Comparison of ENCODE assay signal across 10 cellular contexts in the genomic region with DNA sequence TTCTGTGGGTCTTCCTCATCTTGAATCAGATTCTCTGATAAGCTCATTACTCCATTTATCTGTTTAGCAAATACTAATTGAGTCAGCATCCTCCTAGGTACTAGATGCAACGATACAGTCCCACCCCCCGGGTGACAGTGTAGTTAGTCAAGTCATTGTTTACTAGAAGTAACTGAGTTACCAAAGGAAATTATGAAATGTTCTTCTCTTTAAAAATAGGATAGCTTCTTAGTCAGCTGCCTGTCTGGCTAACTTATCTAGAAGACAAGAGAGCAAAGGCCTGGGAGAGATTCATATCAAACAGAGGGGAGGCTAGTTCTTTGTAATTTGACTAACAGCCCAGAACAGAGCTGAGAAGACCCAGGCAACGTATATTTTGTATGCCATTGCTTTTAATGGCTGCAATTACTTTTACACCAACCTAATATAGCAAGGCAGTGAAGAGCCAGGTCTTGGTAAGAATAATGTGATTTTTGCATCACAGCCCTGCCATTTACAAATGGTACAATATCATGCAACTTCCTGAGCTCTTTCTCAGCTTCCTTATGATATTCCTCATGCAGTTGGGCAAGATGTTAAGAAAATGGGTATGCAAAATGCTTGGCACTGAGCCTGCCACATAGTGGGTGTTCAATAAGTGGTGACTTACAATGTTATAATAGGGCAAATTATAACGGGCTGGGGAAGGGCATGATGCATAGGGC.
DNase-seq lines count a peak whose midpoint lies in the region; ATAC-seq and TF ChIP-seq lines count a peak whose summit lies in the region.
"Had no signal": no experiment of that assay in that cellular context is flagged by ENCODE, and none has a peak within 500 bp of the region (broad histone marks: within the 10 kb centered on the region; RNA-seq: fewer than 3 reads in every experiment).

No MANE protein-coding gene starts in this region.

- H3K4me3 Mint-ChIP-seq in CD4-positive, alpha-beta T cell, result no peak overlapping the region
- H3K4me3 Mint-ChIP-seq: T-cell had no signal

- no peaks in the 10 kb centered on the region for H3K36me3 Mint-ChIP-seq in CD4-positive, alpha-beta T cell (ENCODE audit: low read depth)
- H3K36me3 Mint-ChIP-seq: T-cell had no signal

- peaks cover 19% of the 10 kb centered on the region for H3K27me3 Mint-ChIP-seq in CD4-positive, alpha-beta T cell

- DNase-seq in stimulated activated CD4-positive, alpha-beta T cell treated with anti-CD3 and anti-CD28 coated beads, Interleukin-4, amount 100 ng/mL, for 1 hour, result peak; percentile 4
- DNase-seq in stimulated activated CD4-positive, alpha-beta T cell treated with anti-CD3 and anti-CD28 coated beads, Interleukin-12 subunit alpha, Interleukin-12 subunit beta, amount 100 ng/mL, for 4 hours, result no peak
- DNase-seq in SKM-1 (lab: John Stamatoyannopoulos, UW; ENCODE audit: unreplicated experiment) (peak; percentile 31), foreskin fibroblast (peak; percentile 91)
- DNase-seq in CD4-positive, alpha-beta T cell, result no peak
- DNase-seq: NCI-H1694 had no signal

- no peaks in the 10 kb centered on the region for H3K4me1 Mint-ChIP-seq in CD4-positive, alpha-beta T cell (ENCODE audit: low read depth)
- H3K4me1 Mint-ChIP-seq: T-cell had no signal

- intact Hi-C loops in CD4-positive, alpha-beta T cell (cut with DNase I, micrococcal nuclease), result no loop called here

- no peak overlapping the region for H3K27ac ChIP-seq in CD4-positive, alpha-beta T cell (ENCODE audit: low read depth, low read length)

- H3K4me3 ChIP-seq in foreskin fibroblast (ENCODE audit: low read depth in 1 of 2, low read length in 2 of 2), result no peak overlapping the region

- H3K27me3 ChIP-seq in CD4-positive, alpha-beta T cell (ENCODE audit: control insufficient read depth, insufficient read depth, low read length), result no peaks in the 10 kb centered on the region

- CTCF ChIA-PET in CD4-positive, alpha-beta T cell (lab: Charles Lee), result no interaction called here

- no peaks in the 10 kb centered on the region for H3K9me3 ChIP-seq in CD4-positive, alpha-beta T cell (ENCODE audit: control insufficient read depth, low read length)

- H3K27ac Mint-ChIP-seq in CD4-positive, alpha-beta T cell, result no peak overlapping the region
- H3K27ac Mint-ChIP-seq: T-cell had no signal

- no peak for TF ChIP-seq CTCF in foreskin fibroblast (IDR thresholded peaks at IDR 0.05; ENCODE audit: low read depth, low read length)
- TF ChIP-seq CTCF in CD4-positive, alpha-beta T cell (IDR thresholded peaks at IDR 0.05), result no peak

- ATAC-seq in GM18498 (IDR thresholded peaks at IDR 0.05; ENCODE audit: unreplicated experiment) (no peak), GM18520 (IDR thresholded peaks at IDR 0.05; ENCODE audit: unreplicated experiment) (no peak), HG02571 (IDR thresholded peaks at IDR 0.05; ENCODE audit: unreplicated experiment) (no peak)
- ATAC-seq in CD4-positive, alpha-beta T cell (ENCODE audit: poor library complexity), result no peak
- ATAC-seq: T-cell had no signal

- no peaks in the 10 kb centered on the region for H3K9me3 Mint-ChIP-seq in CD4-positive, alpha-beta T cell
- H3K9me3 Mint-ChIP-seq: T-cell had no signal

- POLR2A ChIA-PET in CD4-positive, alpha-beta T cell (lab: Charles Lee), result interaction anchor here (0.6 kb wide), 1 partner anchor 14 kb away, joined by 3 read pairs; no protein-coding TSS in a partner anchor

Comparison
In these comparisons a context has a peak if more than half of its experiments do, and no peak if none do; other contexts are left out.
1. DNase-seq: peak in stimulated activated CD4-positive, alpha-beta T cell treated with anti-CD3 and anti-CD28 coated beads, Interleukin-4, amount 100 ng/mL, for 1 hour (single experiment), SKM-1 (single experiment) and foreskin fibroblast (2 of 2); none in stimulated activated CD4-positive, alpha-beta T cell treated with anti-CD3 and anti-CD28 coated beads, Interleukin-12 subunit alpha, Interleukin-12 subunit beta, amount 100 ng/mL, for 4 hours (single experiment) and CD4-positive, alpha-beta T cell (0 of 10).